In genomic region chr6:134295953-134296553, GRCh38 we compare ENCODE assay signal across 1 cellular context.
A peak's percentile ranks its signal among the peaks of the same experiment; 100 is the strongest.
TF ChIP-seq lines count a peak whose summit lies in the region.

No MANE protein-coding gene starts in this region.

TF ChIP-seq in K562, 482 proteins besides CTCF, POLR2A, EP300 and RAD21 (continued from another document and continues in another):
- TF ChIP-seq ZBTB5 (IDR thresholded peaks at IDR 0.05) (no peak), HDAC3 (IDR thresholded peaks at IDR 0.05; ENCODE audit: borderline replicate concordance, partially characterized antibody) (peak; percentile 78), ZNF408 (CRISPR knock-in tag; IDR thresholded peaks at IDR 0.05; ENCODE audit: low read depth) (no peak), MEIS2 (IDR thresholded peaks at IDR 0.05; ENCODE audit: partially characterized antibody) (peak; percentile 79), KDM4B (IDR thresholded peaks at IDR 0.05; ENCODE audit: borderline replicate concordance in 2 of 2, low read depth in 1 of 2) (no peak), ZNF79 (CRISPR knock-in tag; IDR thresholded peaks at IDR 0.05; ENCODE audit: low read depth) (no peak), E2F5 (CRISPR knock-in tag; IDR thresholded peaks at IDR 0.05) (no peak), RBM15 (IDR thresholded peaks at IDR 0.05; ENCODE audit: insufficient read depth, low read length) (no peak), TCF7 (IDR thresholded peaks at IDR 0.05; ENCODE audit: borderline replicate concordance) (no peak), TSC22D4 (tag; IDR thresholded peaks at IDR 0.05) (no peak), LCOR (CRISPR knock-in tag; IDR thresholded peaks at IDR 0.05) (no peak), SMARCA4 (IDR thresholded peaks at IDR 0.05) (peak; percentile 96), SAP30 (IDR thresholded peaks at IDR 0.05; ENCODE audit: borderline replicate concordance, insufficient read depth, low read depth, low read length, poor library complexity, severe bottlenecking) (no peak), BMI1 (IDR thresholded peaks at IDR 0.05; ENCODE audit: low read length) (no peak), CEBPB (tag; IDR thresholded peaks at IDR 0.05) (peak; percentile 56; the same call in 1 of the 2 replicates), RBFOX2 (IDR thresholded peaks at IDR 0.05; ENCODE audit: low read depth, low read length) (no peak), ZEB2 (IDR thresholded peaks at IDR 0.05) (peak; percentile 86), HMGN3 (IDR thresholded peaks at IDR 0.05; ENCODE audit: borderline replicate concordance, extremely low read depth, insufficient read length, low read depth, low read length) (peak; percentile 27), NFXL1 (CRISPR knock-in tag; IDR thresholded peaks at IDR 0.05) (no peak), CHD4 (IDR thresholded peaks at IDR 0.05; ENCODE audit: insufficient read depth, insufficient replicate concordance, low read depth, low read length, poor library complexity, severe bottlenecking) (no peak), GABPA (tag; conservative IDR thresholded peaks at IDR 0.05; ENCODE audit: low read depth) (peak; percentile 42; the same call in 1 of the 2 replicates), GABPB1 (CRISPR knock-in tag; IDR thresholded peaks at IDR 0.05) (no peak), ZNF695 (CRISPR knock-in tag; IDR thresholded peaks at IDR 0.05) (no peak), CLOCK (CRISPR knock-in tag; IDR thresholded peaks at IDR 0.05; ENCODE audit: borderline replicate concordance) (no peak), ZNF583 (CRISPR knock-in tag; IDR thresholded peaks at IDR 0.05) (no peak), RFX7 (CRISPR knock-in tag; IDR thresholded peaks at IDR 0.05) (no peak), BHLHE40 (IDR thresholded peaks at IDR 0.05; ENCODE audit: low read length) (peak; percentile 84), ZNF449 (CRISPR knock-in tag; IDR thresholded peaks at IDR 0.05) (no peak), KAT2B (IDR thresholded peaks at IDR 0.05; ENCODE audit: low read depth, low read length) (no peak)
- TF ChIP-seq, protein P1, sequence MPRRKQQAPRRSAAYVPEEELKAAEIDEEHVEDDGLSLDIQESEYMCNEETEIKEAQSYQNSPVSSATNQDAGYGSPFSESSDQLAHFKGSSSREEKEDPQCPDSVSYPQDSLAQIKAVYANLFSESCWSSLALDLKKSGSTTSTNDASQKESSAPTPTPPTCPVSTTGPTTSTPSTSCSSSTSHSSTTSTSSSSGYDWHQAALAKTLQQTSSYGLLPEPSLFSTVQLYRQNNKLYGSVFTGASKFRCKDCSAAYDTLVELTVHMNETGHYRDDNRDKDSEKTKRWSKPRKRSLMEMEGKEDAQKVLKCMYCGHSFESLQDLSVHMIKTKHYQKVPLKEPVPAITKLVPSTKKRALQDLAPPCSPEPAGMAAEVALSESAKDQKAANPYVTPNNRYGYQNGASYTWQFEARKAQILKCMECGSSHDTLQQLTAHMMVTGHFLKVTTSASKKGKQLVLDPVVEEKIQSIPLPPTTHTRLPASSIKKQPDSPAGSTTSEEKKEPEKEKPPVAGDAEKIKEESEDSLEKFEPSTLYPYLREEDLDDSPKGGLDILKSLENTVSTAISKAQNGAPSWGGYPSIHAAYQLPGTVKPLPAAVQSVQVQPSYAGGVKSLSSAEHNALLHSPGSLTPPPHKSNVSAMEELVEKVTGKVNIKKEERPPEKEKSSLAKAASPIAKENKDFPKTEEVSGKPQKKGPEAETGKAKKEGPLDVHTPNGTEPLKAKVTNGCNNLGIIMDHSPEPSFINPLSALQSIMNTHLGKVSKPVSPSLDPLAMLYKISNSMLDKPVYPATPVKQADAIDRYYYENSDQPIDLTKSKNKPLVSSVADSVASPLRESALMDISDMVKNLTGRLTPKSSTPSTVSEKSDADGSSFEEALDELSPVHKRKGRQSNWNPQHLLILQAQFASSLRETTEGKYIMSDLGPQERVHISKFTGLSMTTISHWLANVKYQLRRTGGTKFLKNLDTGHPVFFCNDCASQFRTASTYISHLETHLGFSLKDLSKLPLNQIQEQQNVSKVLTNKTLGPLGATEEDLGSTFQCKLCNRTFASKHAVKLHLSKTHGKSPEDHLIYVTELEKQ (CRISPR knock-in tag; IDR thresholded peaks at IDR 0.05): no peak
- TF ChIP-seq, protein P2, sequence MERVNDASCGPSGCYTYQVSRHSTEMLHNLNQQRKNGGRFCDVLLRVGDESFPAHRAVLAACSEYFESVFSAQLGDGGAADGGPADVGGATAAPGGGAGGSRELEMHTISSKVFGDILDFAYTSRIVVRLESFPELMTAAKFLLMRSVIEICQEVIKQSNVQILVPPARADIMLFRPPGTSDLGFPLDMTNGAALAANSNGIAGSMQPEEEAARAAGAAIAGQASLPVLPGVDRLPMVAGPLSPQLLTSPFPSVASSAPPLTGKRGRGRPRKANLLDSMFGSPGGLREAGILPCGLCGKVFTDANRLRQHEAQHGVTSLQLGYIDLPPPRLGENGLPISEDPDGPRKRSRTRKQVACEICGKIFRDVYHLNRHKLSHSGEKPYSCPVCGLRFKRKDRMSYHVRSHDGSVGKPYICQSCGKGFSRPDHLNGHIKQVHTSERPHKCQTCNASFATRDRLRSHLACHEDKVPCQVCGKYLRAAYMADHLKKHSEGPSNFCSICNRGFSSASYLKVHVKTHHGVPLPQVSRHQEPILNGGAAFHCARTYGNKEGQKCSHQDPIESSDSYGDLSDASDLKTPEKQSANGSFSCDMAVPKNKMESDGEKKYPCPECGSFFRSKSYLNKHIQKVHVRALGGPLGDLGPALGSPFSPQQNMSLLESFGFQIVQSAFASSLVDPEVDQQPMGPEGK (CRISPR knock-in tag; IDR thresholded peaks at IDR 0.05; ENCODE audit: borderline replicate concordance): no peak
- TF ChIP-seq, protein P3, sequence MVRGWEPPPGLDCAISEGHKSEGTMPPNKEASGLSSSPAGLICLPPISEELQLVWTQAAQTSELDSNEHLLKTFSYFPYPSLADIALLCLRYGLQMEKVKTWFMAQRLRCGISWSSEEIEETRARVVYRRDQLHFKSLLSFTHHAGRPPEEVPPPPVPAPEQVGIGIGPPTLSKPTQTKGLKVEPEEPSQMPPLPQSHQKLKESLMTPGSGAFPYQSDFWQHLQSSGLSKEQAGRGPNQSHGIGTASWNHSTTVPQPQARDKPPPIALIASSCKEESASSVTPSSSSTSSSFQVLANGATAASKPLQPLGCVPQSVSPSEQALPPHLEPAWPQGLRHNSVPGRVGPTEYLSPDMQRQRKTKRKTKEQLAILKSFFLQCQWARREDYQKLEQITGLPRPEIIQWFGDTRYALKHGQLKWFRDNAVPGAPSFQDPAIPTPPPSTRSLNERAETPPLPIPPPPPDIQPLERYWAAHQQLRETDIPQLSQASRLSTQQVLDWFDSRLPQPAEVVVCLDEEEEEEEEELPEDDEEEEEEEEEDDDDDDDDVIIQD (CRISPR knock-in tag; IDR thresholded peaks at IDR 0.05): no peak
- TF ChIP-seq, protein P4, sequence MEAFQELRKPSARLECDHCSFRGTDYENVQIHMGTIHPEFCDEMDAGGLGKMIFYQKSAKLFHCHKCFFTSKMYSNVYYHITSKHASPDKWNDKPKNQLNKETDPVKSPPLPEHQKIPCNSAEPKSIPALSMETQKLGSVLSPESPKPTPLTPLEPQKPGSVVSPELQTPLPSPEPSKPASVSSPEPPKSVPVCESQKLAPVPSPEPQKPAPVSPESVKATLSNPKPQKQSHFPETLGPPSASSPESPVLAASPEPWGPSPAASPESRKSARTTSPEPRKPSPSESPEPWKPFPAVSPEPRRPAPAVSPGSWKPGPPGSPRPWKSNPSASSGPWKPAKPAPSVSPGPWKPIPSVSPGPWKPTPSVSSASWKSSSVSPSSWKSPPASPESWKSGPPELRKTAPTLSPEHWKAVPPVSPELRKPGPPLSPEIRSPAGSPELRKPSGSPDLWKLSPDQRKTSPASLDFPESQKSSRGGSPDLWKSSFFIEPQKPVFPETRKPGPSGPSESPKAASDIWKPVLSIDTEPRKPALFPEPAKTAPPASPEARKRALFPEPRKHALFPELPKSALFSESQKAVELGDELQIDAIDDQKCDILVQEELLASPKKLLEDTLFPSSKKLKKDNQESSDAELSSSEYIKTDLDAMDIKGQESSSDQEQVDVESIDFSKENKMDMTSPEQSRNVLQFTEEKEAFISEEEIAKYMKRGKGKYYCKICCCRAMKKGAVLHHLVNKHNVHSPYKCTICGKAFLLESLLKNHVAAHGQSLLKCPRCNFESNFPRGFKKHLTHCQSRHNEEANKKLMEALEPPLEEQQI (IDR thresholded peaks at IDR 0.05): peak; percentile 71
- TF ChIP-seq, protein P5, sequence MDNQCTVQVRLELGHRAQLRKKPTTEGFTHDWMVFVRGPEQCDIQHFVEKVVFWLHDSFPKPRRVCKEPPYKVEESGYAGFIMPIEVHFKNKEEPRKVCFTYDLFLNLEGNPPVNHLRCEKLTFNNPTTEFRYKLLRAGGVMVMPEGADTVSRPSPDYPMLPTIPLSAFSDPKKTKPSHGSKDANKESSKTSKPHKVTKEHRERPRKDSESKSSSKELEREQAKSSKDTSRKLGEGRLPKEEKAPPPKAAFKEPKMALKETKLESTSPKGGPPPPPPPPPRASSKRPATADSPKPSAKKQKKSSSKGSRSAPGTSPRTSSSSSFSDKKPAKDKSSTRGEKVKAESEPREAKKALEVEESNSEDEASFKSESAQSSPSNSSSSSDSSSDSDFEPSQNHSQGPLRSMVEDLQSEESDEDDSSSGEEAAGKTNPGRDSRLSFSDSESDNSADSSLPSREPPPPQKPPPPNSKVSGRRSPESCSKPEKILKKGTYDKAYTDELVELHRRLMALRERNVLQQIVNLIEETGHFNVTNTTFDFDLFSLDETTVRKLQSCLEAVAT (IDR thresholded peaks at IDR 0.05): peak in 1 of 2 experiments; percentile 85; a peak in 2 of 4 replicates
- TF ChIP-seq, protein P6, sequence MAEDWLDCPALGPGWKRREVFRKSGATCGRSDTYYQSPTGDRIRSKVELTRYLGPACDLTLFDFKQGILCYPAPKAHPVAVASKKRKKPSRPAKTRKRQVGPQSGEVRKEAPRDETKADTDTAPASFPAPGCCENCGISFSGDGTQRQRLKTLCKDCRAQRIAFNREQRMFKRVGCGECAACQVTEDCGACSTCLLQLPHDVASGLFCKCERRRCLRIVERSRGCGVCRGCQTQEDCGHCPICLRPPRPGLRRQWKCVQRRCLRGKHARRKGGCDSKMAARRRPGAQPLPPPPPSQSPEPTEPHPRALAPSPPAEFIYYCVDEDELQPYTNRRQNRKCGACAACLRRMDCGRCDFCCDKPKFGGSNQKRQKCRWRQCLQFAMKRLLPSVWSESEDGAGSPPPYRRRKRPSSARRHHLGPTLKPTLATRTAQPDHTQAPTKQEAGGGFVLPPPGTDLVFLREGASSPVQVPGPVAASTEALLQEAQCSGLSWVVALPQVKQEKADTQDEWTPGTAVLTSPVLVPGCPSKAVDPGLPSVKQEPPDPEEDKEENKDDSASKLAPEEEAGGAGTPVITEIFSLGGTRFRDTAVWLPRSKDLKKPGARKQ (CRISPR knock-in tag; IDR thresholded peaks at IDR 0.05): no peak
